14 cellular contexts compared by ENCODE assay signal in genomic region chr11:77470504-77470903, GRCh38. TPM values are rescaled to one million over a fixed set of nuclear protein-coding genes. Genes with fewer than 3 reads are reported as not detected.
DNase-seq lines count a peak whose midpoint lies in the region; ATAC-seq, FAIRE-seq and TF ChIP-seq lines count a peak whose summit lies in the region.
"Had no signal": no experiment of that assay in that cellular context is flagged by ENCODE, and none has a peak within 500 bp of the region (broad histone marks: within the 10 kb centered on the region; RNA-seq: fewer than 3 reads in every experiment).

No MANE protein-coding gene starts in this region.

- no peaks in the 10 kb centered on the region for H3K36me3 Mint-ChIP-seq in activated T-helper 2 cell treated with anti-CD3 and anti-CD28 coated beads, Interferon-gamma antibody, Interleukin-2, Interleukin-4, amounts not matched to agents 10 μg/mL and 5 μg/mL and 100 μg/mL, durations not matched to agents 14 hours and 24 hours and 36 hours (ENCODE audit: low read depth)
- H3K36me3 Mint-ChIP-seq: mesothelial cell of epicardium had no signal

- peak; percentile 51 for ATAC-seq in GM21390 (IDR thresholded peaks at IDR 0.05; ENCODE audit: unreplicated experiment)
- ATAC-seq: activated T-cell treated with anti-CD3 and anti-CD28 coated beads, Interleukin-2, amount 50 U/mL, for 4 hours had no signal

- H3K4me1 Mint-ChIP-seq in activated T-helper 2 cell treated with anti-CD3 and anti-CD28 coated beads, Interferon-gamma antibody, Interleukin-2, Interleukin-4, amounts not matched to agents 10 μg/mL and 5 μg/mL and 100 μg/mL, durations not matched to agents 14 hours and 24 hours and 36 hours (ENCODE audit: low read depth), result peaks cover 18% of the 10 kb centered on the region

- H3K4me3 ChIP-seq in HUES6 (ENCODE audit: low read depth, low read length), result peak overlapping the region; percentile 92

- no peak overlapping the region for H3K4me3 Mint-ChIP-seq in activated T-helper 2 cell treated with anti-CD3 and anti-CD28 coated beads, Interferon-gamma antibody, Interleukin-2, Interleukin-4, amounts not matched to agents 10 μg/mL and 5 μg/mL and 100 μg/mL, durations not matched to agents 14 hours and 24 hours and 36 hours (ENCODE audit: low read depth)
- H3K4me3 Mint-ChIP-seq: activated T-cell treated with anti-CD3 and anti-CD28 coated beads, Interleukin-2, amount 50 U/mL, for 4 hours had no signal

- H3K27me3 ChIP-seq in HUES6 (ENCODE audit: control insufficient read depth, insufficient read depth, low read length), result no peaks in the 10 kb centered on the region

- POLR2A ChIA-PET in GM10248 (lab: Yijun Ruan, JAX), result no interaction called here

- intact Hi-C loops in activated T-helper 2 cell treated with anti-CD3 and anti-CD28 coated beads, Interferon-gamma antibody, Interleukin-2, Interleukin-4, amounts not matched to agents 10 μg/mL and 5 μg/mL and 100 μg/mL, durations not matched to agents 14 hours and 24 hours and 36 hours (cut with micrococcal nuclease), result loop anchor here (10.0 kb wide), 1 partner anchor 114 kb away; the partner anchor contains the start of gene AQP11

- H3K27ac Mint-ChIP-seq in activated T-helper 2 cell treated with anti-CD3 and anti-CD28 coated beads, Interferon-gamma antibody, Interleukin-2, Interleukin-4, amounts not matched to agents 10 μg/mL and 5 μg/mL and 100 μg/mL, durations not matched to agents 14 hours and 24 hours and 36 hours, result no peak overlapping the region
- H3K27ac Mint-ChIP-seq: mesothelial cell of epicardium had no signal

- TF ChIP-seq CTCF in GM10248 (IDR thresholded peaks at IDR 0.05; ENCODE audit: control extremely low read depth, extremely low read depth, low read depth, missing control alignments), result no peak
- TF ChIP-seq CTCF in D721Med (IDR thresholded peaks at IDR 0.05; ENCODE audit: insufficient read depth, missing control alignments), result no peak

- H3K36me3 ChIP-seq in HUES6 (ENCODE audit: control insufficient read depth, insufficient read depth, low read length), result no peaks in the 10 kb centered on the region

- H3K9me3 Mint-ChIP-seq in activated T-helper 2 cell treated with anti-CD3 and anti-CD28 coated beads, Interferon-gamma antibody, Interleukin-2, Interleukin-4, amounts not matched to agents 10 μg/mL and 5 μg/mL and 100 μg/mL, durations not matched to agents 14 hours and 24 hours and 36 hours, result no peaks in the 10 kb centered on the region
- H3K9me3 Mint-ChIP-seq: activated T-cell treated with anti-CD3 and anti-CD28 coated beads, Interleukin-2, amount 50 U/mL, for 4 hours; mesothelial cell of epicardium had no signal

- no peaks in the 10 kb centered on the region for H3K9me3 ChIP-seq in HUES6 (ENCODE audit: control insufficient read depth, insufficient read depth, low read depth, low read length)

- FAIRE-seq in D721Med (lab: Jason Lieb, UNC), result no peak

- CTCF ChIA-PET in GM10248 (lab: Yijun Ruan, JAX), result interaction anchor here (0.9 to 2.9 kb wide), 16 partner anchors 8 to 78 kb away, joined by 3 to 28 read pairs (median 4); no protein-coding TSS in a partner anchor

- H3K9ac ChIP-seq in HUES6 (ENCODE audit: low read length), result peak overlapping the region; percentile 92

- peaks cover 59% of the 10 kb centered on the region for H3K4me1 ChIP-seq in HUES6 (ENCODE audit: control insufficient read depth, insufficient read depth, low read length)

- peaks cover 43% of the 10 kb centered on the region for H3K27me3 Mint-ChIP-seq in activated T-helper 2 cell treated with anti-CD3 and anti-CD28 coated beads, Interferon-gamma antibody, Interleukin-2, Interleukin-4, amounts not matched to agents 10 μg/mL and 5 μg/mL and 100 μg/mL, durations not matched to agents 14 hours and 24 hours and 36 hours (ENCODE audit: low read depth)

- DNase-seq in GM10248 (ENCODE audit: extremely low spot score) (peak; percentile 36), iPS DF 4.7 (ENCODE audit: extremely low read depth, low spot score) (peak; percentile 79), NCI-H1694 (lab: John Stamatoyannopoulos, UW) (no peak), D721Med (ENCODE audit: insufficient read length, low spot score) (no peak), SHP77 (lab: John Stamatoyannopoulos, UW) (no peak)
- no peak for DNase-seq in activated T-helper 2 cell treated with anti-CD3 and anti-CD28 coated beads, Interferon-gamma antibody, Interleukin-2, Interleukin-4, amounts not matched to agents 10 μg/mL and 5 μg/mL and 100 μg/mL, durations not matched to agents 14 hours and 24 hours and 36 hours (ENCODE audit: low spot score)
- DNase-seq: activated T-cell treated with anti-CD3 and anti-CD28 coated beads, Interleukin-2, amount 50 U/mL, for 4 hours; cerebellar nuclear complex; foreskin fibroblast; stimulated activated CD8-positive, alpha-beta memory T cell treated with anti-CD3 and anti-CD28 coated beads, Interleukin-4, amount 100 ng/mL, for 48 hours had no signal

- peak overlapping the region; percentile 86 for H3K27ac ChIP-seq in HUES6 (ENCODE audit: low read depth, low read length)
- H3K27ac ChIP-seq: C4-2B had no signal

RNA-seq across cellular contexts. Expression of gene PAK1, which starts 3.4 kb away (rescaled TPM):
- 39.0 and 40.7 TPM in 2 replicates for total RNA-seq in activated T-helper 2 cell treated with anti-CD3 and anti-CD28 coated beads, Interferon-gamma antibody, Interleukin-2, Interleukin-4, amounts not matched to agents 10 μg/mL and 5 μg/mL and 100 μg/mL, durations not matched to agents 14 hours and 24 hours and 36 hours

Comparison
In these comparisons a context has a peak if more than half of its experiments do, and no peak if none do; other contexts are left out.
1. DNase-seq: peak in GM10248 (single experiment) and iPS DF 4.7 (single experiment); none in NCI-H1694 (single experiment), D721Med (single experiment), activated T-helper 2 cell treated with anti-CD3 and anti-CD28 coated beads, Interferon-gamma antibody, Interleukin-2, Interleukin-4, amounts not matched to agents 10 μg/mL and 5 μg/mL and 100 μg/mL, durations not matched to agents 14 hours and 24 hours and 36 hours (single experiment) and SHP77 (0 of 2).